12 cellular contexts compared by ENCODE assay signal in genomic region chr22:49768961-49769690, GRCh38. TPM values are rescaled to one million over a fixed set of nuclear protein-coding genes. Genes with fewer than 3 reads are reported as not detected.
DNase-seq lines count a peak whose midpoint lies in the region; ATAC-seq, FAIRE-seq and TF ChIP-seq lines count a peak whose summit lies in the region.
"Had no signal": no experiment of that assay in that cellular context is flagged by ENCODE, and none has a peak within 500 bp of the region (broad histone marks: within the 10 kb centered on the region; RNA-seq: fewer than 3 reads in every experiment).

No MANE protein-coding gene starts in this region.

- ATAC-seq in K562 (no peak), left ventricle myocardium superior (peak; percentile 66), sciatic nerve (peak; percentile 74)

- POLR2A ChIA-PET in K562 (lab: Yijun Ruan, JAX) = interaction anchor here (0.6 kb wide), 1 partner anchor 122 kb away, joined by 3 read pairs; no protein-coding TSS in a partner anchor

- no peaks in the 10 kb centered on the region for H3K9me1 ChIP-seq in K562 (ENCODE audit: control insufficient read depth, insufficient read depth, low read length)

- H2AFZ ChIP-seq in K562 (ENCODE audit: low read depth, low read length) = no peak overlapping the region
- H2AFZ ChIP-seq in GM23248 = no peak overlapping the region

- peaks cover 7% of the 10 kb centered on the region; the same call in 1 of the 3 replicates for H3K36me3 ChIP-seq in K562 (ENCODE audit: control insufficient read depth, insufficient read depth, low read length)
- peaks cover 12% of the 10 kb centered on the region for H3K36me3 ChIP-seq in GM23248 (ENCODE audit: low read depth)

- no peak overlapping the region; a peak in 1 of 4 replicates for H3K9ac ChIP-seq in K562 (ENCODE audit: insufficient read depth in 1 of 2, low read depth in 2 of 2, low read length in 2 of 2)
- no peak overlapping the region for H3K9ac ChIP-seq in GM23248

- no peaks in the 10 kb centered on the region for H3K79me2 ChIP-seq in K562 (ENCODE audit: control insufficient read depth, insufficient read depth, low read length)
- no peaks in the 10 kb centered on the region for H3K79me2 ChIP-seq in GM23248 (ENCODE audit: insufficient read depth)

- H3K27ac ChIP-seq in K562 (ENCODE audit: extremely low read depth, low read depth, low read length) (no peak overlapping the region), GM23248 (no peak overlapping the region)

- BruUV-seq in K562 (replicated peaks; lab: Mats Ljungman, UMichigan) = no TSS peak

- WGBS in K562 (ENCODE audit: insufficient coverage, low coverage, missing lambda C conversion rate) = 53% methylated on average over 10 of the region's 24 CpGs
- 70 to 71% methylated on average over 22 to 24 of the region's 24 CpGs for WGBS in GM23248 (ENCODE audit: low coverage in 1 of 2, low lambda C conversion rate in 2 of 2, missing lambda C conversion rate in 2 of 2), 2 experiments

- TF ChIP-seq EP300 in K562 (IDR thresholded peaks at IDR 0.05; ENCODE audit: low read length) = no peak

- CTCF ChIA-PET in K562 (lab: Yijun Ruan, JAX; ENCODE audit: low intra/inter-chr PET ratio) = no interaction called here

- in situ Hi-C loops in K562 (cut with MboI) (loop anchor here (5.0 kb wide), 2 partner anchors 153 to 263 kb away; no protein-coding TSS in a partner anchor), GM23248 (cut with MboI) (no loop called here)

- H3K4me3 ChIP-seq in K562 (no peak overlapping the region), GM23248 (no peak overlapping the region)

- no peak for TF ChIP-seq CTCF in K562 (IDR thresholded peaks at IDR 0.05 in 2 of 3, conservative IDR thresholded peaks at IDR 0.05 in 1 of 3; ENCODE audit: insufficient read depth in 2 of 3, low read depth in 1 of 3, low read length in 3 of 3)

- TF ChIP-seq RAD21 in K562 (CRISPR knock-in tag; conservative IDR thresholded peaks at IDR 0.05 in 1 of 2, IDR thresholded peaks at IDR 0.05 in 1 of 2) = no peak

- peaks cover 0 to 22% of the 10 kb centered on the region in 2 experiments; a peak in 2 of 5 replicates for H3K4me1 ChIP-seq in K562 (replicated peaks in 1 of 2; ENCODE audit: control insufficient read depth in 2 of 2, insufficient read depth in 2 of 2, low read length in 2 of 2)
- H3K4me1 ChIP-seq in GM23248 (ENCODE audit: insufficient read depth) = no peaks in the 10 kb centered on the region

- no peak overlapping the region for H3K4me2 ChIP-seq in K562 (ENCODE audit: insufficient read depth, low read length)
- H3K4me2 ChIP-seq in GM23248 (ENCODE audit: unreplicated experiment) = no peak overlapping the region

- H3K9me3 ChIP-seq in K562 (replicated peaks; ENCODE audit: control insufficient read depth, insufficient read depth, low read depth, low read length) = peaks cover 3% of the 10 kb centered on the region
- H3K9me3 ChIP-seq in GM23248 (ENCODE audit: low read depth) = no peaks in the 10 kb centered on the region

- DNase-seq in LHCN-M2 (ENCODE audit: low read depth) (peak; percentile 81), K562 (ENCODE audit: extremely low read depth in 1 of 4, low spot score in 3 of 4) (no peak), left ventricle myocardium superior (peak; percentile 54), sciatic nerve (ENCODE audit: low spot score) (peak; percentile 61), GM23248 (no peak), NCI-H226 (no peak), NCI-H1417 (lab: John Stamatoyannopoulos, UW) (no peak), AG20443 (ENCODE audit: low spot score) (no peak)
- DNase-seq: activated B cell treated with CpG ODN at 0.5 μM for 24 hours; activated gamma-delta T cell treated with Interleukin-2 at 50 U/mL for 16 hours; effector memory CD4-positive, alpha-beta T cell; NCI-H2107 had no signal

- intact Hi-C loops in K562 (cut with micrococcal nuclease) (loop anchor here (5.0 kb wide), 2 partner anchors 148 to 263 kb away; partner anchors contain the start of genes ALG12 and CRELD2), left ventricle myocardium superior (cut with micrococcal nuclease) (no loop called here), sciatic nerve (cut with DNase I) (no loop called here)

- no peaks in the 10 kb centered on the region for H3K9me2 ChIP-seq in GM23248 (ENCODE audit: insufficient read depth)

- no peak for FAIRE-seq in K562 (lab: Jason Lieb, UNC)

- H3F3A ChIP-seq in GM23248 (ENCODE audit: insufficient read depth) = peaks cover 5% of the 10 kb centered on the region; the same call in 1 of the 2 replicates

- H4K20me1 ChIP-seq in K562 (replicated peaks; ENCODE audit: control insufficient read depth, insufficient read depth, low read length) = no peaks in the 10 kb centered on the region
- H4K20me1 ChIP-seq in GM23248 (ENCODE audit: insufficient read depth) = no peaks in the 10 kb centered on the region

- H3K27me3 ChIP-seq in K562 (ENCODE audit: control insufficient read depth in 2 of 2, insufficient read depth in 2 of 2, low read length in 2 of 2) = no peaks in the 10 kb centered on the region
- no peaks in the 10 kb centered on the region for H3K27me3 ChIP-seq in GM23248 (replicated peaks; ENCODE audit: insufficient read depth)

- no peak for TF ChIP-seq POLR2A in K562 (conservative IDR thresholded peaks at IDR 0.05)

TF ChIP-seq in K562, 482 proteins besides CTCF, POLR2A, EP300 and RAD21:
- no peak for TF ChIP-seq NCOA6 (IDR thresholded peaks at IDR 0.05)
- TF ChIP-seq PHB (CRISPR knock-in tag; IDR thresholded peaks at IDR 0.05) = no peak
- peak; percentile 36 for TF ChIP-seq POLR2G (IDR thresholded peaks at IDR 0.05; ENCODE audit: low read depth, low read length)
- no peak for TF ChIP-seq PATZ1 (CRISPR knock-in tag; IDR thresholded peaks at IDR 0.05; ENCODE audit: borderline replicate concordance)
- TF ChIP-seq HDGF (IDR thresholded peaks at IDR 0.05) = no peak
- TF ChIP-seq HNRNPK (IDR thresholded peaks at IDR 0.05; ENCODE audit: low read depth, low read length, poor library complexity, severe bottlenecking) = no peak
- TF ChIP-seq ZBTB43 (CRISPR knock-in tag; IDR thresholded peaks at IDR 0.05) = no peak

RNA-seq across cellular contexts. Expression of gene BRD1, which starts 58.5 kb away (rescaled TPM):
- 17.9 and 25.1 TPM in 2 replicates for total RNA-seq in LHCN-M2 (2014; rRNA removed)
- polyA plus RNA-seq in LHCN-M2 (2012) = 9.3 TPM
- 34.4 and 58.3 TPM in 2 replicates for total RNA-seq in K562 (2011; cell fraction: chromatin; rRNA removed; ENCODE audit: low replicate concordance)
- 28.7 and 34.9 TPM in 2 replicates for total RNA-seq in K562 (2011; cell fraction: nucleolus; rRNA removed)
- 20.9 and 28.2 TPM in 2 replicates for total RNA-seq in K562 (2011; cell fraction: nucleoplasm; rRNA removed)
- total RNA-seq in K562 (2014; rRNA removed) = 10.4 and 12.2 TPM in 2 replicates
- total RNA-seq in K562 (2014; rRNA removed; fragmentation: Illumina TruSeq; extraction: Trizol) = 5.3 and 7.4 TPM in 2 replicates
- total RNA-seq in K562 (2015; rRNA removed; fragmentation: Illumina TruSeq; extraction: Trizol) = 7.2 and 7.5 TPM in 2 replicates
- total RNA-seq in K562 (2021) = 14.1 and 17.6 TPM in 2 replicates
- polyA plus RNA-seq in K562 (2011; rRNA removed) = 2.4 and 2.5 TPM in 2 replicates
- 1.9 and 2.0 TPM in 2 replicates for polyA plus RNA-seq in K562 (2011; cell fraction: cytosol; rRNA removed)
- polyA plus RNA-seq in K562 (2011; cell fraction: nucleus; rRNA removed) = 11.7 and 17.8 TPM in 2 replicates
- polyA plus RNA-seq in K562 (2012) = 8.5 and 10.4 TPM in 2 replicates
- 5.5 and 8.7 TPM in 2 replicates for polyA plus RNA-seq in K562 (2014; fragmentation: Illumina TruSeq; extraction: Trizol)
- polyA plus RNA-seq in K562 (2014; fragmentation: Nextera tagmentation; extraction: Ambion mirVana) = under 1 TPM; 0.42 to 0.63 TPM
- polyA plus RNA-seq in K562 (2014; rRNA removed) = 8.4 and 9.9 TPM in 2 replicates
- polyA minus RNA-seq in K562 (2011; rRNA and poly(A)+ RNA removed) = 3.2 and 4.2 TPM in 2 replicates
- 5.6 and 8.6 TPM in 2 replicates for polyA minus RNA-seq in K562 (2011; cell fraction: cytosol; rRNA and poly(A)+ RNA removed)
- 10.8 and 11.2 TPM in 2 replicates for polyA minus RNA-seq in K562 (2011; cell fraction: nucleus; rRNA and poly(A)+ RNA removed)
- 18.7 TPM for total RNA-seq in left ventricle myocardium superior
- total RNA-seq in sciatic nerve = 37.7 TPM
- 23.1 and 24.4 TPM in 2 replicates for total RNA-seq in GM23248 (2014; rRNA removed; shearing (Covaris generic))
- polyA plus RNA-seq in GM23248 (2016; fragmentation: Nextera tagmentation; extraction: Ambion mirVana) = 4.4 and 4.5 TPM in 2 replicates

Comparison
In these comparisons a context has a peak if more than half of its experiments do, and no peak if none do; other contexts are left out.
1. DNase-seq: peak in LHCN-M2 (single experiment), left ventricle myocardium superior (single experiment) and sciatic nerve (single experiment); none in K562 (0 of 4), GM23248 (single experiment), NCI-H226 (single experiment), NCI-H1417 (0 of 3) and AG20443 (single experiment).